1 cellular context compared by ENCODE assay signal in genomic region chr18:1018211-1018651, GRCh38.
TF ChIP-seq lines count a peak whose summit lies in the region.

No MANE protein-coding gene starts in this region.

TF ChIP-seq in K562, 482 proteins besides CTCF, POLR2A, EP300 and RAD21 (continued from another document):
- no peak for TF ChIP-seq ELK3 (CRISPR knock-in tag; IDR thresholded peaks at IDR 0.05)
- TF ChIP-seq SRF (CRISPR knock-in tag; IDR thresholded peaks at IDR 0.05): peak; percentile 77 to 95; a peak in 3 of 4 replicates
TF ChIP-seq in K562: peak in this region for 2.
